In genomic region chr10:44201011-44201410, GRCh38 we compare ENCODE assay signal across 27 cellular contexts.
"Had no signal": no experiment of that assay in that cellular context is flagged by ENCODE, and none has a peak within 500 bp of the region (broad histone marks: within the 10 kb centered on the region; RNA-seq: fewer than 3 reads in every experiment).

No MANE protein-coding gene starts in this region.

- H3K9me3 ChIP-seq: colonic mucosa, esophagus muscularis mucosa, esophagus squamous epithelium, gastrocnemius medialis, gastroesophageal sphincter had no signal

- H3K4me3 Mint-ChIP-seq: dendritic cell treated with granulocyte-macrophage colony-stimulating factor and Interleukin-4, amounts not matched to agents 40 ng/mL and 50 ng/mL, for 4 days; effector memory CD8-positive, alpha-beta T cell; endodermal cell had no signal

- H3K27ac Mint-ChIP-seq: dendritic cell treated with granulocyte-macrophage colony-stimulating factor and Interleukin-4, amounts not matched to agents 40 ng/mL and 50 ng/mL, for 4 days; effector memory CD8-positive, alpha-beta T cell; endodermal cell had no signal

- H3K4me1 ChIP-seq: colonic mucosa, foreskin keratinocyte had no signal

- DNase-seq: colonic mucosa; cortex of kidney; dermis blood vessel endothelial cell; dorsolateral prefrontal cortex; effector CD4-positive, alpha-beta T cell; effector memory CD4-positive, alpha-beta T cell; effector memory CD8-positive, alpha-beta T cell; endodermal cell; erythroblast; esophagus squamous epithelium; foreskin fibroblast; foreskin keratinocyte; foreskin melanocyte; gastrocnemius medialis; glutamatergic neuron; heart left ventricle; heart right ventricle had no signal

- H3K27ac ChIP-seq: colonic mucosa, coronary artery, dorsolateral prefrontal cortex, epithelial cell of prostate, esophagus muscularis mucosa, esophagus squamous epithelium, foreskin keratinocyte, gastrocnemius medialis, gastroesophageal sphincter, heart left ventricle, heart right ventricle had no signal

- H3K36me3 ChIP-seq: colonic mucosa, esophagus muscularis mucosa, esophagus squamous epithelium, gastrocnemius medialis, gastroesophageal sphincter, heart left ventricle, heart right ventricle had no signal

- H3K4me3 ChIP-seq: colonic mucosa, coronary artery, dorsolateral prefrontal cortex, esophagus muscularis mucosa, esophagus squamous epithelium, gastrocnemius medialis, gastroesophageal sphincter, heart left ventricle, heart right ventricle had no signal

- H3K27me3 Mint-ChIP-seq: dendritic cell treated with granulocyte-macrophage colony-stimulating factor and Interleukin-4, amounts not matched to agents 40 ng/mL and 50 ng/mL, for 4 days had no signal

- ATAC-seq: effector memory CD8-positive, alpha-beta T cell; esophagus mucosa; foreskin keratinocyte; gastrocnemius medialis; gastroesophageal sphincter; heart left ventricle; heart right ventricle had no signal

- H3K27me3 ChIP-seq: colonic mucosa, esophagus muscularis mucosa, esophagus squamous epithelium, foreskin keratinocyte, gastrocnemius medialis, gastroesophageal sphincter, heart left ventricle, heart right ventricle had no signal

- FAIRE-seq: colon, endometrium, endothelial cell of umbilical vein, frontal cortex had no signal
